In the genomic region with DNA sequence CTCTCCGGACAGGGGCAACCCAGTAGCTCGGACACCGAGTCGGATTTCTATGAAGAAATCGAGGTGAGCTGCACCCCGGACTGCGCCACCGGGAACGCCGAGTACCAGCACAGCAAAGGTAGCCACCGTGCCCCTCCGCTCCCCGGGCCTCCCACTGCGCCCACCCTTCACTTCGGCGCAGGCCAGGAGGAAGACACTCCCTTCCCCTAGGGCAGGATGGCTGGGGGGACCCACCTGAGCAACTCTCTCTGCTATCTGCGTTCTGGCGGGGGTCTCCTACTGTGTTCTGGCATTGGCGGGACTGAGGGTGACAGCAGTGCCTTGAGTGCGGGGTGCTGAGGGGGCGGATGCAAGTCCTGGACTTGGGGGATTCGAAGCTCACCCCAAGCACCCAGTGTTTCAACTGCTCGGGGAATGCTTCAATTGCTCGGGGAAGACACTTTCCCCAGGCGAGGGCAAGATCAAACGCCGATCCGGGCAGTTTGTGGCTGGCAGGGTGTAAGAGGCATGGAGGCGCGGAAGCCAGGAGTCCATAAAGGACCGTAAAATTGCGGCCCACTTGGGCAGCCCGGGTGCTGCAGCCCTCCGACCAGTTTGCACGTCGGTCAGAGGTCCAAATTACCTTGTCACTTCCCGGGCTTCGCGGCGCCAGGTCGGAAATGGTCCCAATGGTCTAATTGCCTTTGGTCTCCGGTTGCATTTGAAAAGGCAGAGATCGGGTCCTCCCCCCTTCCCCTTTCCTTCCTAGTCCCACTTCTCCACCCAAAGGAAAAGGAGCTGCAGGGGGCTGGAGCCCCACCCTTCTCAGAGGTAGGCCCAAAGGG, we compare ENCODE assay signal across 12 cellular contexts. TPM values are rescaled to one million over a fixed set of nuclear protein-coding genes. Genes with fewer than 3 reads are reported as not detected.
DNase-seq lines count a peak whose midpoint lies in the region; ATAC-seq and TF ChIP-seq lines count a peak whose summit lies in the region.
"Had no signal": no experiment of that assay in that cellular context is flagged by ENCODE, and none has a peak within 500 bp of the region (broad histone marks: within the 10 kb centered on the region; RNA-seq: fewer than 3 reads in every experiment).

No MANE protein-coding gene starts in this region.

- peaks cover 24% of the 10 kb centered on the region for H3K4me1 Mint-ChIP-seq in osteocyte (ENCODE audit: unreplicated experiment)

- H3K36me3 Mint-ChIP-seq in osteocyte (ENCODE audit: unreplicated experiment) = peaks cover 4% of the 10 kb centered on the region

- H3K27me3 ChIP-seq in BLaER1 = peaks cover 100% of the 10 kb centered on the region
- H3K27me3 ChIP-seq in ectodermal cell (ENCODE audit: control insufficient read depth, insufficient read depth, low read length, poor library complexity, severe bottlenecking) = peaks cover 100% of the 10 kb centered on the region

- H3K4me3 ChIP-seq in BLaER1 (0 out of 2 replicates have a peak overlapping the region, but pooled peaks have one; percentile 7), ectodermal cell (ENCODE audit: insufficient read depth, low read depth, low read length) (peak overlapping the region; percentile 18)
- H3K4me3 ChIP-seq: K562, PC-9 had no signal

- H3K36me3 ChIP-seq in BLaER1 (no peaks in the 10 kb centered on the region), ectodermal cell (ENCODE audit: control insufficient read depth, insufficient read depth, low read length) (no peaks in the 10 kb centered on the region)

- H3K4me1 ChIP-seq in BLaER1 (no peaks in the 10 kb centered on the region), ectodermal cell (ENCODE audit: control insufficient read depth, insufficient read depth, low read length) (peaks cover 51% of the 10 kb centered on the region)

- no peak overlapping the region for H3K9ac ChIP-seq in BLaER1

- WGBS in ectodermal cell, 2 experiments = 2 to 3% methylated on average over 43 of the region's 43 CpGs

- no peaks in the 10 kb centered on the region for H3K9me3 Mint-ChIP-seq in osteocyte (ENCODE audit: unreplicated experiment)

- no peak for TF ChIP-seq CTCF in GM13977 (IDR thresholded peaks at IDR 0.05; ENCODE audit: extremely low read depth, insufficient read depth, missing control alignments)
- TF ChIP-seq CTCF in osteocyte (IDR thresholded peaks at IDR 0.05) = no peak

- in situ Hi-C loops in GM13977 (cut with MboI; ENCODE audit: low pct_unique_long_range_greater_than_20kb, low sequenced_read_pairs, unreplicated experiment) = loop anchor here (10.0 kb wide), 1 partner anchor 89 kb away; a partner anchor contains a TSS

- H3K27ac ChIP-seq in BLaER1 (no peak overlapping the region), ectodermal cell (ENCODE audit: insufficient read depth, low read depth, low read length, poor library complexity, severe bottlenecking) (no peak overlapping the region)
- H3K27ac ChIP-seq: PC-9 had no signal

- H3K9me3 ChIP-seq in BLaER1 (peaks cover 85% of the 10 kb centered on the region), ectodermal cell (ENCODE audit: control insufficient read depth, low read length) (no peaks in the 10 kb centered on the region)

- H4K20me1 ChIP-seq in BLaER1 = no peaks in the 10 kb centered on the region

- ATAC-seq in HG03439 (IDR thresholded peaks at IDR 0.05; ENCODE audit: unreplicated experiment) (no peak), GM21723 (IDR thresholded peaks at IDR 0.05; ENCODE audit: unreplicated experiment) (no peak)
- ATAC-seq: K562 had no signal

- no peak overlapping the region for H3K27ac Mint-ChIP-seq in osteocyte (ENCODE audit: unreplicated experiment)

- H3K4me2 ChIP-seq in BLaER1 = no peak overlapping the region
- H3K4me2 ChIP-seq: PC-9 had no signal

- H3K4me3 Mint-ChIP-seq in osteocyte (ENCODE audit: unreplicated experiment) = peak overlapping the region; percentile 50

- H3K27me3 Mint-ChIP-seq in osteocyte (ENCODE audit: unreplicated experiment) = peaks cover 90% of the 10 kb centered on the region

- peak; percentile 31 for DNase-seq in GM13977 (ENCODE audit: low spot score)
- no peak for DNase-seq in osteocyte (ENCODE audit: extremely low spot score, unreplicated experiment)
- DNase-seq in stimulated activated CD4-positive, alpha-beta T cell treated with anti-CD3 and anti-CD28 coated beads, Interleukin-4, amount 100 ng/mL, for 4 hours = no peak
- DNase-seq: NCI-H187 treated with DMSO at 0.1 percent for 48 hours, PC-9 had no signal

RNA-seq across cellular contexts. Expression of a gene that starts 0.9 kb away (rescaled TPM):
- polyA plus RNA-seq in ectodermal cell (2013, experiment 1 of 4) = 0.30 TPM
- 0.41 TPM for polyA plus RNA-seq in ectodermal cell (2013, experiment 2 of 4)
- 0.21 TPM for polyA plus RNA-seq in ectodermal cell (2013, experiment 3 of 4)
- polyA plus RNA-seq in ectodermal cell (2013, experiment 4 of 4) = 0.36 TPM
- total RNA-seq in osteocyte = not detected in 2 replicates
- total RNA-seq: K562, myocyte, PC-9, subcutaneous adipose tissue had no signal
- polyA plus RNA-seq: K562 had no signal

RNA-seq across cellular contexts. Expression of a gene that starts 43.7 kb away (rescaled TPM):
- not detected for polyA plus RNA-seq in ectodermal cell (2013, experiment 1 of 4)
- polyA plus RNA-seq in ectodermal cell (2013, experiment 2 of 4) = not detected
- not detected for polyA plus RNA-seq in ectodermal cell (2013, experiment 3 of 4)
- polyA plus RNA-seq in ectodermal cell (2013, experiment 4 of 4) = not detected
- total RNA-seq in osteocyte = not detected in 2 replicates
- total RNA-seq: K562 had no signal
- polyA plus RNA-seq: K562 had no signal

RNA-seq across cellular contexts. Expression of a gene that starts 58.5 kb away (rescaled TPM):
- polyA plus RNA-seq in ectodermal cell (2013, experiment 1 of 4) = not detected
- polyA plus RNA-seq in ectodermal cell (2013, experiment 2 of 4) = not detected
- not detected for polyA plus RNA-seq in ectodermal cell (2013, experiment 3 of 4)
- polyA plus RNA-seq in ectodermal cell (2013, experiment 4 of 4) = not detected
- not detected in 2 replicates for total RNA-seq in osteocyte
- total RNA-seq: K562 had no signal
- polyA plus RNA-seq: K562 had no signal
